ENCODE assay signal across 8 cellular contexts in genomic region chr4:112214397-112215264, GRCh38. TPM values are rescaled to one million over a fixed set of nuclear protein-coding genes. Genes with fewer than 3 reads are reported as not detected.
A peak's percentile ranks its signal among the peaks of the same experiment; 100 is the strongest.
DNase-seq lines count a peak whose midpoint lies in the region; ATAC-seq and TF ChIP-seq lines count a peak whose summit lies in the region.

No MANE protein-coding gene starts in this region.

- H2AFZ ChIP-seq in GM23338, result no peak overlapping the region

- POLR2A ChIA-PET in Caco-2 (lab: Charles Lee), result no interaction called here

- H3K9me3 Mint-ChIP-seq in Caco-2 (ENCODE audit: unreplicated experiment) (peaks cover 7% of the 10 kb centered on the region), GM23338 (peaks cover 7% of the 10 kb centered on the region; the same call in 2 of the 3 replicates), type B pancreatic cell (no peaks in the 10 kb centered on the region)

- DNase-seq in Caco-2, result peak in 1 of 2 experiments; percentile 35
- DNase-seq in GM23338 (ENCODE audit: low spot score), result peak; percentile 25
- peak; percentile 41 for DNase-seq in RPMI7951 (ENCODE audit: low read depth)
- peak; percentile 53 for DNase-seq in fibroblast of pulmonary artery (ENCODE audit: low read depth)
- no peak for DNase-seq in type B pancreatic cell (ENCODE audit: extremely low spot score, unreplicated experiment)
- no peak for DNase-seq in mesendoderm
- DNase-seq in sigmoid colon, result no peak
- DNase-seq in thyroid gland, result no peak

- H2BK120ac ChIP-seq in mesendoderm (ENCODE audit: low read depth, low read length), result no peak overlapping the region

- H3K9ac ChIP-seq in mesendoderm (ENCODE audit: low read length), result no peak overlapping the region

- CTCF ChIA-PET in Caco-2 (lab: Charles Lee), result interaction anchor here (1.0 to 2.6 kb wide), 2 partner anchors 9 to 18 kb away, joined by 3 to 11 read pairs; no protein-coding TSS in a partner anchor

- 0 out of 2 replicates have a peak, but pooled peaks cover 4% of the 10 kb centered on the region for H3K9me3 ChIP-seq in Caco-2
- H3K9me3 ChIP-seq in sigmoid colon, result no peaks in the 10 kb centered on the region
- H3K9me3 ChIP-seq in thyroid gland, result no peaks in the 10 kb centered on the region

- H2AK5ac ChIP-seq in mesendoderm (ENCODE audit: low read length), result no peak overlapping the region

- no TSS peak for BruUV-seq in Caco-2 (replicated peaks; lab: Mats Ljungman, UMichigan)

- H3K36me3 Mint-ChIP-seq in Caco-2 (ENCODE audit: insufficient read depth, unreplicated experiment) (no peaks in the 10 kb centered on the region), GM23338 (ENCODE audit: low read depth) (no peaks in the 10 kb centered on the region), type B pancreatic cell (no peaks in the 10 kb centered on the region)

- no peak overlapping the region for H3K4ac ChIP-seq in mesendoderm (ENCODE audit: low read depth, low read length)

- H3K27me3 Mint-ChIP-seq in Caco-2 (ENCODE audit: insufficient read depth, unreplicated experiment) (no peaks in the 10 kb centered on the region), GM23338 (ENCODE audit: insufficient read depth, low read depth, poor library complexity) (no peaks in the 10 kb centered on the region), type B pancreatic cell (peaks cover 2% of the 10 kb centered on the region)

- ATAC-seq in GM23338, result no peak

- TF ChIP-seq POLR2A in sigmoid colon (IDR thresholded peaks at IDR 0.05) (no peak), thyroid gland (IDR thresholded peaks at IDR 0.05) (no peak)

- H3K4me1 ChIP-seq in Caco-2 (no peaks in the 10 kb centered on the region), GM23338 (ENCODE audit: insufficient read depth) (no peaks in the 10 kb centered on the region), mesendoderm (ENCODE audit: control insufficient read depth, low read depth, low read length) (no peaks in the 10 kb centered on the region), sigmoid colon (no peaks in the 10 kb centered on the region), thyroid gland (no peaks in the 10 kb centered on the region)

- no peak overlapping the region for H3K4me3 Mint-ChIP-seq in Caco-2 (ENCODE audit: unreplicated experiment)
- no peak overlapping the region for H3K4me3 Mint-ChIP-seq in GM23338
- H3K4me3 Mint-ChIP-seq in type B pancreatic cell, result no peak overlapping the region

- H3K27ac ChIP-seq in GM23338 (ENCODE audit: low read depth) (no peak overlapping the region), mesendoderm (ENCODE audit: low read depth, low read length) (no peak overlapping the region), sigmoid colon (no peak overlapping the region), thyroid gland (no peak overlapping the region)

- H3K27me3 ChIP-seq in Caco-2 (replicated peaks; ENCODE audit: control insufficient read depth, insufficient read depth, low read length), result no peaks in the 10 kb centered on the region
- no peaks in the 10 kb centered on the region for H3K27me3 ChIP-seq in GM23338 (ENCODE audit: insufficient read depth)
- H3K27me3 ChIP-seq in mesendoderm (ENCODE audit: insufficient read depth, low read length, poor library complexity), result no peaks in the 10 kb centered on the region
- H3K27me3 ChIP-seq in sigmoid colon, result no peaks in the 10 kb centered on the region
- no peaks in the 10 kb centered on the region for H3K27me3 ChIP-seq in thyroid gland

- no peaks in the 10 kb centered on the region for H4K20me1 ChIP-seq in GM23338 (replicated peaks; ENCODE audit: insufficient read depth)

- H3K18ac ChIP-seq in mesendoderm (ENCODE audit: low read length), result no peak overlapping the region

- TF ChIP-seq EP300 in sigmoid colon (IDR thresholded peaks at IDR 0.05), result no peak

- no peak overlapping the region for H3K4me3 ChIP-seq in Caco-2 (ENCODE audit: low read depth, low read length)
- no peak overlapping the region for H3K4me3 ChIP-seq in GM23338
- no peak overlapping the region for H3K4me3 ChIP-seq in fibroblast of pulmonary artery (replicated peaks; ENCODE audit: low read depth, low read length)
- H3K4me3 ChIP-seq in mesendoderm (ENCODE audit: low read length), result no peak overlapping the region
- H3K4me3 ChIP-seq in sigmoid colon, result no peak overlapping the region
- H3K4me3 ChIP-seq in thyroid gland (replicated peaks in 1 of 3), result no peak overlapping the region

- H3K79me2 ChIP-seq in GM23338 (replicated peaks; ENCODE audit: insufficient read depth) (no peaks in the 10 kb centered on the region), mesendoderm (ENCODE audit: control insufficient read depth, insufficient read depth, low read length) (no peaks in the 10 kb centered on the region)

- H3K4me2 ChIP-seq in GM23338, result no peak overlapping the region
- no peak overlapping the region for H3K4me2 ChIP-seq in mesendoderm (ENCODE audit: low read length)

- no peak overlapping the region for H4K8ac ChIP-seq in mesendoderm (ENCODE audit: low read depth, low read length)

- intact Hi-C loops in Caco-2 (cut with micrococcal nuclease; ENCODE audit: unreplicated experiment), result loop anchor here (1.0 to 2.0 kb wide), 4 partner anchors 17 to 310 kb away; partner anchors contain the start of gene AP1AR
- intact Hi-C loops in sigmoid colon (cut with DNase I), result no loop called here
- intact Hi-C loops in thyroid gland (cut with DNase I), result loop anchor here (10.0 kb wide), 1 partner anchor 310 kb away; no protein-coding TSS in a partner anchor

- H3F3A ChIP-seq in GM23338 (replicated peaks; ENCODE audit: low read depth), result no peaks in the 10 kb centered on the region

- no peak overlapping the region for H4K5ac ChIP-seq in mesendoderm (ENCODE audit: low read length)

- H3K9me2 ChIP-seq in GM23338 (ENCODE audit: insufficient read depth), result no peaks in the 10 kb centered on the region

- no peak overlapping the region for H2BK15ac ChIP-seq in mesendoderm (replicated peaks; ENCODE audit: low read depth)

- H3K4me1 Mint-ChIP-seq in Caco-2 (ENCODE audit: low read depth, unreplicated experiment), result no peaks in the 10 kb centered on the region
- no peaks in the 10 kb centered on the region for H3K4me1 Mint-ChIP-seq in GM23338
- no peaks in the 10 kb centered on the region for H3K4me1 Mint-ChIP-seq in type B pancreatic cell (ENCODE audit: unreplicated experiment)

- no peak overlapping the region for H3K56ac ChIP-seq in mesendoderm (ENCODE audit: low read length)

- no peak overlapping the region for H3K23ac ChIP-seq in mesendoderm (ENCODE audit: low read length)

- no peaks in the 10 kb centered on the region for H3K79me1 ChIP-seq in mesendoderm (ENCODE audit: low read length)

- TF ChIP-seq CTCF in Caco-2 (IDR thresholded peaks at IDR 0.05; ENCODE audit: insufficient read depth in 1 of 2, low read depth in 1 of 2, low read length in 1 of 2, severe bottlenecking in 1 of 2, unreplicated experiment in 1 of 2) (peak; percentile 44 to 51), GM23338 (conservative IDR thresholded peaks at IDR 0.05; ENCODE audit: low read depth in 2 of 2) (peak; percentile 32 to 39; a peak in 2 of 4 replicates), fibroblast of pulmonary artery (IDR thresholded peaks at IDR 0.05; ENCODE audit: low read length, missing control alignments) (peak; percentile 49), type B pancreatic cell (conservative IDR thresholded peaks at IDR 0.05) (peak; percentile 62), sigmoid colon (IDR thresholded peaks at IDR 0.05) (peak in 2 of 4 experiments; percentile 39 to 44), thyroid gland (IDR thresholded peaks at IDR 0.05) (peak in 3 of 6 experiments; percentile 53 to 72 (median 61))

- H3K36me3 ChIP-seq in Caco-2 (ENCODE audit: control insufficient read depth, insufficient read depth, low read length) (no peaks in the 10 kb centered on the region), GM23338 (ENCODE audit: insufficient read depth) (no peaks in the 10 kb centered on the region), mesendoderm (ENCODE audit: control insufficient read depth, insufficient read depth, low read length) (no peaks in the 10 kb centered on the region), sigmoid colon (no peaks in the 10 kb centered on the region), thyroid gland (no peaks in the 10 kb centered on the region)

- H2BK5ac ChIP-seq in mesendoderm (ENCODE audit: low read length), result no peak overlapping the region

- no peak overlapping the region for H3K27ac Mint-ChIP-seq in Caco-2 (ENCODE audit: unreplicated experiment)
- no peak overlapping the region for H3K27ac Mint-ChIP-seq in GM23338
- no peak overlapping the region for H3K27ac Mint-ChIP-seq in type B pancreatic cell

TF ChIP-seq in GM23338, 12 proteins besides CTCF, POLR2A, EP300 and RAD21 (continues in another document):
- TF ChIP-seq ZNF114 (CRISPR knock-in tag; IDR thresholded peaks at IDR 0.05), result no peak
- no peak for TF ChIP-seq JUNB (IDR thresholded peaks at IDR 0.05; ENCODE audit: unreplicated experiment)
- no peak for TF ChIP-seq CREB1 (CRISPR knock-in tag; IDR thresholded peaks at IDR 0.05; ENCODE audit: low read depth)

RNA-seq across cellular contexts. Expression of gene AP1AR, which starts 17.0 kb away (rescaled TPM):
- total RNA-seq in Caco-2 (2022) (19.1 and 24.0 TPM in 2 replicates), type B pancreatic cell (ENCODE audit: low replicate concordance) (14.5 and 18.9 TPM in 2 replicates), sigmoid colon (10 to 100 TPM in 3 of 4 donors, 1 to 10 TPM in 1; 6.9 to 20.7 (median 18.9) TPM), thyroid gland (10 to 100 TPM; 15.0 to 20.4 (median 16.6) TPM)
- 25.5 and 28.0 TPM in 2 replicates for total RNA-seq in GM23338 (2014; rRNA removed; shearing (Covaris generic))
- polyA plus RNA-seq in GM23338 (2016; fragmentation: Nextera tagmentation; extraction: Ambion mirVana) (17.5 and 18.5 TPM in 2 replicates), sigmoid colon (10 to 100 TPM; 16.8 to 36.3 (median 35.4) TPM)
- 15.0 and 16.2 TPM in 2 replicates for total RNA-seq in RPMI7951 (2014; rRNA removed; shearing (Covaris generic))
- polyA plus RNA-seq in mesendoderm (2013, experiment 1 of 2), result 18.7 TPM
- 18.6 TPM for polyA plus RNA-seq in mesendoderm (2013, experiment 2 of 2)

Comparison
In these comparisons a context has a peak if more than half of its experiments do, and no peak if none do; other contexts are left out.
1. DNase-seq: peak in GM23338 (single experiment), RPMI7951 (single experiment) and fibroblast of pulmonary artery (single experiment); none in type B pancreatic cell (single experiment), mesendoderm (single experiment), sigmoid colon (single experiment) and thyroid gland (0 of 2).